In genomic region chr11:31059529-31059928, GRCh38 we compare ENCODE assay signal across 1 cellular context.
TF ChIP-seq lines count a peak whose summit lies in the region.

No MANE protein-coding gene starts in this region.

TF ChIP-seq in HepG2, 621 proteins besides CTCF, POLR2A, EP300 and RAD21 (continued from another document):
- TF ChIP-seq FOXP1 (IDR thresholded peaks at IDR 0.05) = no peak
- TF ChIP-seq FOXP1 (CRISPR knock-in tag; IDR thresholded peaks at IDR 0.05) = 0 out of 2 replicates have a peak, but pooled peaks have one; percentile 16
- no peak for TF ChIP-seq ZNF792 (CRISPR knock-in tag; IDR thresholded peaks at IDR 0.05)
- peak; percentile 69; the same call in 1 of the 2 replicates for TF ChIP-seq AHDC1 (CRISPR knock-in tag; IDR thresholded peaks at IDR 0.05; ENCODE audit: borderline replicate concordance)
- no peak for TF ChIP-seq SOX13 (IDR thresholded peaks at IDR 0.05)
- TF ChIP-seq SOX13 (CRISPR knock-in tag; conservative IDR thresholded peaks at IDR 0.05 in 1 of 2, IDR thresholded peaks at IDR 0.05 in 1 of 2) = peak in 1 of 2 experiments; percentile 77; a peak in 2 of 4 replicates
- peak; percentile 37; the same call in 1 of the 2 replicates for TF ChIP-seq SP5 (CRISPR knock-in tag; IDR thresholded peaks at IDR 0.05; ENCODE audit: borderline replicate concordance, low read depth)
- TF ChIP-seq PREB (CRISPR knock-in tag; IDR thresholded peaks at IDR 0.05) = no peak
- no peak for TF ChIP-seq ZNF503 (CRISPR knock-in tag; IDR thresholded peaks at IDR 0.05)
- no peak for TF ChIP-seq FOXA1 (IDR thresholded peaks at IDR 0.05)
- TF ChIP-seq FOXA1 (CRISPR knock-in tag; IDR thresholded peaks at IDR 0.05) = 0 out of 2 replicates have a peak, but pooled peaks have one; percentile 17
- TF ChIP-seq NFE2 (CRISPR knock-in tag; IDR thresholded peaks at IDR 0.05) = no peak
- no peak for TF ChIP-seq CSRNP2 (CRISPR knock-in tag; conservative IDR thresholded peaks at IDR 0.05; ENCODE audit: low read depth)
- no peak for TF ChIP-seq KLF6 (CRISPR knock-in tag; IDR thresholded peaks at IDR 0.05)
- TF ChIP-seq ZBTB25 (CRISPR knock-in tag; IDR thresholded peaks at IDR 0.05) = no peak
- TF ChIP-seq RXRB (CRISPR knock-in tag; IDR thresholded peaks at IDR 0.05; ENCODE audit: borderline replicate concordance) = 0 out of 2 replicates have a peak, but pooled peaks have one; percentile 55
- peak; percentile 30; the same call in 1 of the 2 replicates for TF ChIP-seq FOXA3 (CRISPR knock-in tag; IDR thresholded peaks at IDR 0.05)
- TF ChIP-seq RARA (CRISPR knock-in tag; IDR thresholded peaks at IDR 0.05) = peak; percentile 36; the same call in 1 of the 2 replicates
- TF ChIP-seq HMG20A (CRISPR knock-in tag; IDR thresholded peaks at IDR 0.05; ENCODE audit: borderline replicate concordance) = peak; percentile 20; the same call in 1 of the 2 replicates
- peak; percentile 40; the same call in 1 of the 2 replicates for TF ChIP-seq NFIC (IDR thresholded peaks at IDR 0.05; ENCODE audit: low read length)
- no peak for TF ChIP-seq MAFK (conservative IDR thresholded peaks at IDR 0.05 in 1 of 2, IDR thresholded peaks at IDR 0.05 in 1 of 2; ENCODE audit: low read length in 2 of 2)
TF ChIP-seq in HepG2: peak in this region for 17.
